22 cellular contexts compared by ENCODE assay signal in the genomic region with DNA sequence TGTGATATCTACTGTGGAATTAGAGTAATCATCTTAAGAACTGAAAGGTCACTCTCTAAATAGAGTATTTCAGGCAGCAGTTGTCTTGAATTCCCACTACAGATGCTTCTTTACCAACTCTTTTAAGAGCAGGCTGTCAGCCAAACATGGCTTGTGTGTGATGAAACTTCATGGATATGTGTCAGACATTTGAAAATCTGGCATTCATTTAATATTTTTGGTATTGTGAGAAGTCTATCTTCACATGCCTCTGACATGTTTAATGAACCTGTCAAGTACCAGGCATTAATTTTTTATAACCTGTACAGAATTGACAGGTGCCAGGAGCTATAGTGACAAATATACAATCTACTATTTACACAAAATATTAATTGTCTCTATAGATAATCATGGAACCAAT.
"Had no signal": no experiment of that assay in that cellular context is flagged by ENCODE, and none has a peak within 500 bp of the region (broad histone marks: within the 10 kb centered on the region; RNA-seq: fewer than 3 reads in every experiment).

No MANE protein-coding gene starts in this region.

- DNase-seq: IMR-90; Karpas-422; KG1; MV-4-11; NCI-H1048; NCI-H1436; NCI-H1694 treated with DMSO at 0.1 percent for 48 hours; NCI-H1930; NCI-H2081; NCI-H2107; NCI-H2227 treated with DMSO at 0.1 percent for 48 hours; NCI-H510A treated with DMSO at 0.1 percent for 48 hours; NCI-H526; NCI-H82; NK-92 treated with Interleukin-12 subunit alpha and Interleukin-12 subunit beta, amount 100 ng/mL, for 24 hours; OCI-M1; PC-9; Peyer's patch; SHP77 treated with DMSO at 0.1 percent for 48 hours; SJCRH30; T-helper 1 cell; T-helper 17 cell had no signal
